27 cellular contexts compared by ENCODE assay signal in genomic region chr16:15835136-15835878, GRCh38. TPM values are rescaled to one million over a fixed set of nuclear protein-coding genes. Genes with fewer than 3 reads are reported as not detected.
DNase-seq lines count a peak whose midpoint lies in the region; ATAC-seq and TF ChIP-seq lines count a peak whose summit lies in the region.
"Had no signal": no experiment of that assay in that cellular context is flagged by ENCODE, and none has a peak within 500 bp of the region (broad histone marks: within the 10 kb centered on the region; RNA-seq: fewer than 3 reads in every experiment).

No MANE protein-coding gene starts in this region.

- H3K4me3 Mint-ChIP-seq in activated T-cell treated with anti-CD3 and anti-CD28 coated beads, Interleukin-2, amount 50 U/mL, for 72 hours = peak overlapping the region in 1 of 2 donors; percentile 28
- no peak overlapping the region for H3K4me3 Mint-ChIP-seq in activated T-cell treated with anti-CD3 and anti-CD28 coated beads, Interleukin-2, amount 50 U/mL, for 24 hours
- H3K4me3 Mint-ChIP-seq: endodermal cell had no signal

- H3K9me3 ChIP-seq in OCI-LY3 (ENCODE audit: insufficient read depth, low read length) = no peaks in the 10 kb centered on the region
- no peaks in the 10 kb centered on the region for H3K9me3 ChIP-seq in left lung
- H3K9me3 ChIP-seq in thoracic aorta = no peaks in the 10 kb centered on the region
- H3K9me3 ChIP-seq: HAP-1, Peyer's patch, SJSA1 had no signal

- no peaks in the 10 kb centered on the region for H3K36me3 Mint-ChIP-seq in activated T-cell treated with anti-CD3 and anti-CD28 coated beads, Interleukin-2, amount 50 U/mL, for 72 hours (ENCODE audit: insufficient read depth in 2 of 2)
- no peaks in the 10 kb centered on the region for H3K36me3 Mint-ChIP-seq in activated T-cell treated with anti-CD3 and anti-CD28 coated beads, Interleukin-2, amount 50 U/mL, for 24 hours (ENCODE audit: low read depth)
- H3K36me3 Mint-ChIP-seq: CD14-positive monocyte had no signal

- no peaks in the 10 kb centered on the region for H3K79me2 ChIP-seq in OCI-LY3 (ENCODE audit: low read length)

- no peak for DNase-seq in activated T-cell treated with anti-CD3 and anti-CD28 coated beads, Interleukin-2, amount 50 U/mL, for 72 hours
- no peak for DNase-seq in activated T-cell treated with anti-CD3 and anti-CD28 coated beads, Interleukin-2, amount 50 U/mL, for 24 hours
- no peak for DNase-seq in left lung
- DNase-seq in thoracic aorta (ENCODE audit: low spot score) = no peak
- no peak for DNase-seq in GM10266 (ENCODE audit: extremely low spot score)
- no peak for DNase-seq in NCI-H2196 (lab: John Stamatoyannopoulos, UW; ENCODE audit: unreplicated experiment)
- DNase-seq in NCI-H2029 (lab: John Stamatoyannopoulos, UW) = no peak
- DNase-seq: activated CD4-positive, alpha-beta T cell treated with anti-CD3 and anti-CD28 coated beads for 48 hours; activated CD8-positive, alpha-beta memory T cell treated with anti-CD3 and anti-CD28 coated beads, Interleukin-2, amount 50 U/mL, for 4 hours; activated effector memory CD4-positive, alpha-beta T cell treated with anti-CD3 and anti-CD28 coated beads, Interleukin-2, amount 50 U/mL, for 16 hours; amniotic stem cell; cortex of kidney; endodermal cell; kidney glomerular epithelial cell; MM.1S; NCI-H1694 treated with DMSO at 0.1 percent for 48 hours; NCI-H226; nucleus accumbens; Peyer's patch; stimulated activated CD4-positive, alpha-beta T cell treated with anti-CD3 and anti-CD28 coated beads, Interleukin-4, amount 100 ng/mL, for 24 hours had no signal

- no peaks in the 10 kb centered on the region for H4K20me1 ChIP-seq in OCI-LY3 (ENCODE audit: insufficient read depth, low read length)

- peak overlapping the region; percentile 33; the same call in 1 of the 2 replicates for H3K4me2 ChIP-seq in OCI-LY3 (ENCODE audit: low read length)

- peaks cover 12% of the 10 kb centered on the region for H3K4me1 Mint-ChIP-seq in activated T-cell treated with anti-CD3 and anti-CD28 coated beads, Interleukin-2, amount 50 U/mL, for 72 hours (ENCODE audit: low read depth)
- peaks cover 6% of the 10 kb centered on the region for H3K4me1 Mint-ChIP-seq in activated T-cell treated with anti-CD3 and anti-CD28 coated beads, Interleukin-2, amount 50 U/mL, for 24 hours (ENCODE audit: low read depth)
- H3K4me1 Mint-ChIP-seq: endodermal cell had no signal

- H3K27ac ChIP-seq in OCI-LY3 (ENCODE audit: low read length) (no peak overlapping the region), left lung (no peak overlapping the region), thoracic aorta (peak overlapping the region; percentile 77 to 92)
- H3K27ac ChIP-seq: SJSA1 had no signal

- no peaks in the 10 kb centered on the region for H3K27me3 Mint-ChIP-seq in activated T-cell treated with anti-CD3 and anti-CD28 coated beads, Interleukin-2, amount 50 U/mL, for 72 hours (ENCODE audit: low read depth)
- no peaks in the 10 kb centered on the region for H3K27me3 Mint-ChIP-seq in activated T-cell treated with anti-CD3 and anti-CD28 coated beads, Interleukin-2, amount 50 U/mL, for 24 hours

- H3K9ac ChIP-seq in OCI-LY3 (ENCODE audit: low read length) = no peak overlapping the region

- H3K4me3 ChIP-seq in OCI-LY3 (ENCODE audit: low read length) (no peak overlapping the region), left lung (no peak overlapping the region), thoracic aorta (peak overlapping the region; percentile 21)
- H3K4me3 ChIP-seq: HAP-1, K562, Peyer's patch, SJSA1 had no signal

- H3K27me3 ChIP-seq in OCI-LY3 (ENCODE audit: low read depth, low read length) = 0 out of 2 replicates have a peak, but pooled peaks cover 5% of the 10 kb centered on the region
- peaks cover 0 to 8% of the 10 kb centered on the region in 2 donors for H3K27me3 ChIP-seq in left lung
- no peaks in the 10 kb centered on the region for H3K27me3 ChIP-seq in thoracic aorta (replicated peaks; ENCODE audit: insufficient read depth)
- H3K27me3 ChIP-seq: Peyer's patch, SJSA1 had no signal

- H3K9me3 Mint-ChIP-seq in activated T-cell treated with anti-CD3 and anti-CD28 coated beads, Interleukin-2, amount 50 U/mL, for 72 hours = no peaks in the 10 kb centered on the region
- no peaks in the 10 kb centered on the region for H3K9me3 Mint-ChIP-seq in activated T-cell treated with anti-CD3 and anti-CD28 coated beads, Interleukin-2, amount 50 U/mL, for 24 hours
- H3K9me3 Mint-ChIP-seq: endodermal cell had no signal

- H3K27ac Mint-ChIP-seq in activated T-cell treated with anti-CD3 and anti-CD28 coated beads, Interleukin-2, amount 50 U/mL, for 72 hours = no peak overlapping the region
- H3K27ac Mint-ChIP-seq in activated T-cell treated with anti-CD3 and anti-CD28 coated beads, Interleukin-2, amount 50 U/mL, for 24 hours = no peak overlapping the region
- H3K27ac Mint-ChIP-seq: CD14-positive monocyte, endodermal cell had no signal

- TF ChIP-seq CTCF in OCI-LY3 (IDR thresholded peaks at IDR 0.05; ENCODE audit: low read depth, low read length) (no peak), left lung (IDR thresholded peaks at IDR 0.05) (no peak), thoracic aorta (IDR thresholded peaks at IDR 0.05) (no peak), GM10266 (IDR thresholded peaks at IDR 0.05; ENCODE audit: control insufficient read depth, insufficient read depth, low read depth, missing control alignments) (no peak)

- peak; percentile 88 for ATAC-seq in activated T-cell treated with anti-CD3 and anti-CD28 coated beads, Interleukin-2, amount 50 U/mL, for 72 hours (replicated peaks in 1 of 2)
- ATAC-seq in left lung = peak; percentile 77
- ATAC-seq in thoracic aorta (ENCODE audit: insufficient number of reproducible peaks, low FRiP score, low read depth) = no peak
- ATAC-seq: K562 had no signal

- H3K4me1 ChIP-seq in OCI-LY3 (ENCODE audit: low read length) = peaks cover 30% of the 10 kb centered on the region
- peaks cover 0 to 19% of the 10 kb centered on the region in 2 donors for H3K4me1 ChIP-seq in left lung
- H3K4me1 ChIP-seq in thoracic aorta (ENCODE audit: control insufficient read depth in 1 of 2, low read depth in 2 of 2) = peaks cover 54 to 99% of the 10 kb centered on the region in 2 donors
- H3K4me1 ChIP-seq: HAP-1, Peyer's patch, SJSA1 had no signal

- intact Hi-C loops in left lung (cut with DNase I) = no loop called here

- H3K36me3 ChIP-seq in OCI-LY3 (replicated peaks; ENCODE audit: low read depth, low read length) (no peaks in the 10 kb centered on the region), left lung (no peaks in the 10 kb centered on the region), thoracic aorta (peaks cover 52% of the 10 kb centered on the region)
- H3K36me3 ChIP-seq: HAP-1, SJSA1 had no signal

- no peak overlapping the region for H2AFZ ChIP-seq in OCI-LY3 (ENCODE audit: low read depth, low read length)

RNA-seq across cellular contexts. Expression of gene MYH11, which starts 21.5 kb away (rescaled TPM):
- total RNA-seq in activated T-cell treated with anti-CD3 and anti-CD28 coated beads, Interleukin-2, amount 50 U/mL, for 72 hours = not detected
- total RNA-seq in left lung = 10 to 100 TPM; 47.3 to 94.8 TPM
- 1,000 to 10,000 TPM; 2,411 to 2,456 TPM for total RNA-seq in thoracic aorta
- total RNA-seq: lung microvascular endothelial cell; T-helper 1 cell treated with Interleukin-12 subunit alpha and Interleukin-12 subunit beta and Interleukin-4 antibody, amounts not matched to agents 30 ng/mL and 1 ng/mL, for 36 hours had no signal

RNA-seq across cellular contexts. Expression of gene CEP20, which starts 53.1 kb away (rescaled TPM):
- 10 to 100 TPM; 59.4 to 81.5 TPM for total RNA-seq in activated T-cell treated with anti-CD3 and anti-CD28 coated beads, Interleukin-2, amount 50 U/mL, for 72 hours
- 10 to 100 TPM; 22.7 to 26.2 TPM for total RNA-seq in left lung
- total RNA-seq in thoracic aorta = 10 to 100 TPM; 14.9 to 29.1 TPM

Comparison
In these comparisons a context has a peak if more than half of its experiments do, and no peak if none do; other contexts are left out.
1. H3K27ac ChIP-seq: peak in thoracic aorta (2 of 2); none in OCI-LY3 (single experiment) and left lung (0 of 2).
2. RNA of gene MYH11, which starts 21.5 kb away (total RNA-seq): 2,411 to 2,456 TPM in thoracic aorta and 47.3 to 94.8 TPM in left lung; not detected in activated T-cell treated with anti-CD3 and anti-CD28 coated beads, Interleukin-2, amount 50 U/mL, for 72 hours; every median in the first group is over 10 times any median in the second.